Comparison of ENCODE assay signal across 8 cellular contexts in genomic region chr15:74375303-74375693, GRCh38. TPM values are rescaled to one million over a fixed set of nuclear protein-coding genes. Genes with fewer than 3 reads are reported as not detected.
DNase-seq lines count a peak whose midpoint lies in the region; ATAC-seq and TF ChIP-seq lines count a peak whose summit lies in the region.

No MANE protein-coding gene starts in this region.

- no peaks in the 10 kb centered on the region for H3K36me3 ChIP-seq in DOHH2 (ENCODE audit: control insufficient read depth, low read length)
- H3K36me3 ChIP-seq in KMS-11 (ENCODE audit: insufficient read depth), result no peaks in the 10 kb centered on the region

- no peak overlapping the region for H3K9ac ChIP-seq in KMS-11

- peaks cover 6% of the 10 kb centered on the region for H3F3A ChIP-seq in DOHH2 (ENCODE audit: control insufficient read depth, insufficient read depth)

- no peaks in the 10 kb centered on the region for H3K79me2 ChIP-seq in DOHH2 (ENCODE audit: control insufficient read depth, low read length)
- H3K79me2 ChIP-seq in KMS-11 (ENCODE audit: insufficient read depth, low read depth), result no peaks in the 10 kb centered on the region

- no peaks in the 10 kb centered on the region for H3K9me2 ChIP-seq in DOHH2 (replicated peaks; ENCODE audit: control insufficient read depth, low read length)

- H3K27ac ChIP-seq in DOHH2 (ENCODE audit: low read depth, low read length) (no peak overlapping the region), KMS-11 (no peak overlapping the region)

- H3K36me3 Mint-ChIP-seq in naive B cell, result no peaks in the 10 kb centered on the region

- peaks cover 10 to 25% (median 20%) of the 10 kb centered on the region in 3 donors for H3K4me1 Mint-ChIP-seq in naive B cell

- H4K20me1 ChIP-seq in DOHH2 (ENCODE audit: control insufficient read depth, insufficient read depth, low read depth, low read length) (peaks cover 5% of the 10 kb centered on the region; the same call in 1 of the 2 replicates), KMS-11 (ENCODE audit: insufficient read depth) (no peaks in the 10 kb centered on the region)

- H3K4me1 ChIP-seq in DOHH2 (ENCODE audit: control insufficient read depth, low read length) (peaks cover 18% of the 10 kb centered on the region), KMS-11 (ENCODE audit: low read depth, poor library complexity, severe bottlenecking) (peaks cover 14% of the 10 kb centered on the region)

- peaks cover 70% of the 10 kb centered on the region for H3K27me3 ChIP-seq in DOHH2 (ENCODE audit: control insufficient read depth, low read length)
- peaks cover 11% of the 10 kb centered on the region; the same call in 1 of the 2 replicates for H3K27me3 ChIP-seq in KMS-11 (ENCODE audit: insufficient read depth, low read depth)

- H3K4me2 ChIP-seq in DOHH2 (ENCODE audit: low read length) (peak overlapping the region; percentile 98; the same call in 1 of the 2 replicates), KMS-11 (peak overlapping the region; percentile 80)

- no peaks in the 10 kb centered on the region for H3K9me3 Mint-ChIP-seq in naive B cell

- H3K27ac Mint-ChIP-seq in naive B cell, result peak overlapping the region in 5 of 6 donors; percentile 6 to 96 (median 84)

- no peaks in the 10 kb centered on the region for H3K9me3 ChIP-seq in DOHH2 (ENCODE audit: control insufficient read depth, insufficient read depth, low read length)

- TF ChIP-seq CTCF in DOHH2 (IDR thresholded peaks at IDR 0.05; ENCODE audit: low read depth, low read length, poor library complexity, severe bottlenecking) (peak; percentile 83), KMS-11 (conservative IDR thresholded peaks at IDR 0.05; ENCODE audit: low read depth, low read length) (peak; percentile 80; the same call in 1 of the 2 replicates)

- H2AFZ ChIP-seq in KMS-11 (ENCODE audit: low read depth), result peak overlapping the region; percentile 93

- peak overlapping the region; percentile 25 to 90 (median 76) for H3K4me3 Mint-ChIP-seq in naive B cell

- DNase-seq in OCI-M2 (lab: John Stamatoyannopoulos, UW; ENCODE audit: unreplicated experiment) (peak; percentile 19), activated T-cell treated with anti-CD3 and anti-CD28 coated beads for 1 hour (ENCODE audit: low read depth) (peak; percentile 78), naive B cell (peak; percentile 81)
- DNase-seq in stimulated activated naive CD4-positive, alpha-beta T cell treated with Interleukin-2 at 50 U/mL for 16 hours (lab: John Stamatoyannopoulos, UW), result peak; percentile 81

- ATAC-seq in esophagus mucosa, result peak; percentile 56
- ATAC-seq in naive B cell (ENCODE audit: low read depth in 2 of 2), result peak; percentile 32 to 36
- ATAC-seq in GM19351 (IDR thresholded peaks at IDR 0.05; ENCODE audit: unreplicated experiment), result no peak

- peaks cover 9 to 21% (median 18%) of the 10 kb centered on the region in 3 donors for H3K27me3 Mint-ChIP-seq in naive B cell

- H3K4me3 ChIP-seq in DOHH2 (ENCODE audit: low read length) (no peak overlapping the region), KMS-11 (IDR thresholded peaks at IDR 0.05; ENCODE audit: insufficient read depth, low read depth, low read length) (no peak overlapping the region)

RNA-seq across cellular contexts. Expression of gene CYP11A1, which starts 7.9 kb away (rescaled TPM):
- total RNA-seq in esophagus mucosa, result 3.2 TPM
- polyA plus RNA-seq in naive B cell (ENCODE audit: low read depth in 6 of 6), result not detected

RNA-seq across cellular contexts. Expression of gene SEMA7A, which starts 58.5 kb away (rescaled TPM):
- 4.0 TPM for total RNA-seq in esophagus mucosa
- 1 to 10 TPM in 2 of 6 donors, under 1 TPM in 3, not detected in 1; 0.10 to 1.5 (median 0.62) TPM for polyA plus RNA-seq in naive B cell (ENCODE audit: low read depth in 6 of 6)

Comparison
In these comparisons a context has a peak if more than half of its experiments do, and no peak if none do; other contexts are left out.
1. DNase-seq: peak in every context shown above with its lines; median percentile 81 in naive B cell; 81 in stimulated activated naive CD4-positive, alpha-beta T cell treated with Interleukin-2 at 50 U/mL for 16 hours; 78 in activated T-cell treated with anti-CD3 and anti-CD28 coated beads for 1 hour; 19 in OCI-M2.